1 cellular context compared by ENCODE assay signal in genomic region chr1:116686723-116687368, GRCh38.
TF ChIP-seq lines count a peak whose summit lies in the region.

No MANE protein-coding gene starts in this region.

TF ChIP-seq in K562, 482 proteins besides CTCF, POLR2A, EP300 and RAD21 (continued from another document and continues in another):
- TF ChIP-seq, protein P1, sequence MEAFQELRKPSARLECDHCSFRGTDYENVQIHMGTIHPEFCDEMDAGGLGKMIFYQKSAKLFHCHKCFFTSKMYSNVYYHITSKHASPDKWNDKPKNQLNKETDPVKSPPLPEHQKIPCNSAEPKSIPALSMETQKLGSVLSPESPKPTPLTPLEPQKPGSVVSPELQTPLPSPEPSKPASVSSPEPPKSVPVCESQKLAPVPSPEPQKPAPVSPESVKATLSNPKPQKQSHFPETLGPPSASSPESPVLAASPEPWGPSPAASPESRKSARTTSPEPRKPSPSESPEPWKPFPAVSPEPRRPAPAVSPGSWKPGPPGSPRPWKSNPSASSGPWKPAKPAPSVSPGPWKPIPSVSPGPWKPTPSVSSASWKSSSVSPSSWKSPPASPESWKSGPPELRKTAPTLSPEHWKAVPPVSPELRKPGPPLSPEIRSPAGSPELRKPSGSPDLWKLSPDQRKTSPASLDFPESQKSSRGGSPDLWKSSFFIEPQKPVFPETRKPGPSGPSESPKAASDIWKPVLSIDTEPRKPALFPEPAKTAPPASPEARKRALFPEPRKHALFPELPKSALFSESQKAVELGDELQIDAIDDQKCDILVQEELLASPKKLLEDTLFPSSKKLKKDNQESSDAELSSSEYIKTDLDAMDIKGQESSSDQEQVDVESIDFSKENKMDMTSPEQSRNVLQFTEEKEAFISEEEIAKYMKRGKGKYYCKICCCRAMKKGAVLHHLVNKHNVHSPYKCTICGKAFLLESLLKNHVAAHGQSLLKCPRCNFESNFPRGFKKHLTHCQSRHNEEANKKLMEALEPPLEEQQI (IDR thresholded peaks at IDR 0.05) = no peak
- TF ChIP-seq POLR2AphosphoS2 (IDR thresholded peaks at IDR 0.05; ENCODE audit: low read length) (no peak), FOXO4 (CRISPR knock-in tag; IDR thresholded peaks at IDR 0.05) (0 out of 2 replicates have a peak, but pooled peaks have one; percentile 53), RBM22 (IDR thresholded peaks at IDR 0.05; ENCODE audit: low read depth, low read length, poor library complexity, severe bottlenecking) (no peak), PHB (CRISPR knock-in tag; IDR thresholded peaks at IDR 0.05) (no peak), EGR1 (conservative IDR thresholded peaks at IDR 0.05) (no peak), PYGO2 (tag; IDR thresholded peaks at IDR 0.05) (0 out of 2 replicates have a peak, but pooled peaks have one; percentile 4), ZNF77 (CRISPR knock-in tag; IDR thresholded peaks at IDR 0.05) (no peak), SRSF7 (optimal IDR thresholded peaks at IDR 0.05; ENCODE audit: low read depth, low read length) (no peak), KAT8 (IDR thresholded peaks at IDR 0.05; ENCODE audit: low read depth) (no peak), ZNF444 (CRISPR knock-in tag; IDR thresholded peaks at IDR 0.05) (no peak; the same call in 1 of the 2 replicates), NONO (IDR thresholded peaks at IDR 0.05; ENCODE audit: low read depth in 2 of 2, low read length in 1 of 2) (no peak), ZNF395 (CRISPR knock-in tag; IDR thresholded peaks at IDR 0.05) (peak; percentile 89), SRF (CRISPR knock-in tag; IDR thresholded peaks at IDR 0.05) (no peak), MAZ (CRISPR knock-in tag; conservative IDR thresholded peaks at IDR 0.05 in 1 of 2, IDR thresholded peaks at IDR 0.05 in 1 of 2) (no peak; a peak in 1 of 4 replicates), HNRNPLL (IDR thresholded peaks at IDR 0.05; ENCODE audit: low read depth, low read length, poor library complexity, severe bottlenecking) (no peak), GATA2 (CRISPR knock-in tag; IDR thresholded peaks at IDR 0.05) (no peak), FOXP1 (CRISPR knock-in tag; IDR thresholded peaks at IDR 0.05) (no peak), ESRRB (CRISPR knock-in tag; IDR thresholded peaks at IDR 0.05; ENCODE audit: borderline replicate concordance) (no peak), POLR3A (IDR thresholded peaks at IDR 0.05; ENCODE audit: borderline replicate concordance, extremely low read depth, insufficient read depth, insufficient read length) (no peak), SMAD1 (IDR thresholded peaks at IDR 0.05; ENCODE audit: low read depth, low read length, partially characterized antibody) (no peak), GABPA (tag; conservative IDR thresholded peaks at IDR 0.05; ENCODE audit: low read depth) (no peak), RBBP5 (IDR thresholded peaks at IDR 0.05; ENCODE audit: borderline replicate concordance, insufficient read depth, low read length, poor library complexity, severe bottlenecking) (no peak), NFYB (IDR thresholded peaks at IDR 0.05; ENCODE audit: extremely low read depth, insufficient read length) (no peak), ZNF140 (CRISPR knock-in tag; IDR thresholded peaks at IDR 0.05) (no peak), BRD4 (IDR thresholded peaks at IDR 0.05) (no peak), NCOR1 (IDR thresholded peaks at IDR 0.05) (no peak), ZEB2 (IDR thresholded peaks at IDR 0.05) (no peak), U2AF1 (optimal IDR thresholded peaks at IDR 0.05; ENCODE audit: low read depth, low read length) (no peak), ZNF695 (CRISPR knock-in tag; IDR thresholded peaks at IDR 0.05) (no peak)
- TF ChIP-seq, protein P2, sequence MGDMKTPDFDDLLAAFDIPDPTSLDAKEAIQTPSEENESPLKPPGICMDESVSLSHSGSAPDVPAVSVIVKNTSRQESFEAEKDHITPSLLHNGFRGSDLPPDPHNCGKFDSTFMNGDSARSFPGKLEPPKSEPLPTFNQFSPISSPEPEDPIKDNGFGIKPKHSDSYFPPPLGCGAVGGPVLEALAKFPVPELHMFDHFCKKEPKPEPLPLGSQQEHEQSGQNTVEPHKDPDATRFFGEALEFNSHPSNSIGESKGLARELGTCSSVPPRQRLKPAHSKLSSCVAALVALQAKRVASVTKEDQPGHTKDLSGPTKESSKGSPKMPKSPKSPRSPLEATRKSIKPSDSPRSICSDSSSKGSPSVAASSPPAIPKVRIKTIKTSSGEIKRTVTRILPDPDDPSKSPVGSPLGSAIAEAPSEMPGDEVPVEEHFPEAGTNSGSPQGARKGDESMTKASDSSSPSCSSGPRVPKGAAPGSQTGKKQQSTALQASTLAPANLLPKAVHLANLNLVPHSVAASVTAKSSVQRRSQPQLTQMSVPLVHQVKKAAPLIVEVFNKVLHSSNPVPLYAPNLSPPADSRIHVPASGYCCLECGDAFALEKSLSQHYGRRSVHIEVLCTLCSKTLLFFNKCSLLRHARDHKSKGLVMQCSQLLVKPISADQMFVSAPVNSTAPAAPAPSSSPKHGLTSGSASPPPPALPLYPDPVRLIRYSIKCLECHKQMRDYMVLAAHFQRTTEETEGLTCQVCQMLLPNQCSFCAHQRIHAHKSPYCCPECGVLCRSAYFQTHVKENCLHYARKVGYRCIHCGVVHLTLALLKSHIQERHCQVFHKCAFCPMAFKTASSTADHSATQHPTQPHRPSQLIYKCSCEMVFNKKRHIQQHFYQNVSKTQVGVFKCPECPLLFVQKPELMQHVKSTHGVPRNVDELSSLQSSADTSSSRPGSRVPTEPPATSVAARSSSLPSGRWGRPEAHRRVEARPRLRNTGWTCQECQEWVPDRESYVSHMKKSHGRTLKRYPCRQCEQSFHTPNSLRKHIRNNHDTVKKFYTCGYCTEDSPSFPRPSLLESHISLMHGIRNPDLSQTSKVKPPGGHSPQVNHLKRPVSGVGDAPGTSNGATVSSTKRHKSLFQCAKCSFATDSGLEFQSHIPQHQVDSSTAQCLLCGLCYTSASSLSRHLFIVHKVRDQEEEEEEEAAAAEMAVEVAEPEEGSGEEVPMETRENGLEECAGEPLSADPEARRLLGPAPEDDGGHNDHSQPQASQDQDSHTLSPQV (IDR thresholded peaks at IDR 0.05) = peak; percentile 90
- TF ChIP-seq, protein P3, sequence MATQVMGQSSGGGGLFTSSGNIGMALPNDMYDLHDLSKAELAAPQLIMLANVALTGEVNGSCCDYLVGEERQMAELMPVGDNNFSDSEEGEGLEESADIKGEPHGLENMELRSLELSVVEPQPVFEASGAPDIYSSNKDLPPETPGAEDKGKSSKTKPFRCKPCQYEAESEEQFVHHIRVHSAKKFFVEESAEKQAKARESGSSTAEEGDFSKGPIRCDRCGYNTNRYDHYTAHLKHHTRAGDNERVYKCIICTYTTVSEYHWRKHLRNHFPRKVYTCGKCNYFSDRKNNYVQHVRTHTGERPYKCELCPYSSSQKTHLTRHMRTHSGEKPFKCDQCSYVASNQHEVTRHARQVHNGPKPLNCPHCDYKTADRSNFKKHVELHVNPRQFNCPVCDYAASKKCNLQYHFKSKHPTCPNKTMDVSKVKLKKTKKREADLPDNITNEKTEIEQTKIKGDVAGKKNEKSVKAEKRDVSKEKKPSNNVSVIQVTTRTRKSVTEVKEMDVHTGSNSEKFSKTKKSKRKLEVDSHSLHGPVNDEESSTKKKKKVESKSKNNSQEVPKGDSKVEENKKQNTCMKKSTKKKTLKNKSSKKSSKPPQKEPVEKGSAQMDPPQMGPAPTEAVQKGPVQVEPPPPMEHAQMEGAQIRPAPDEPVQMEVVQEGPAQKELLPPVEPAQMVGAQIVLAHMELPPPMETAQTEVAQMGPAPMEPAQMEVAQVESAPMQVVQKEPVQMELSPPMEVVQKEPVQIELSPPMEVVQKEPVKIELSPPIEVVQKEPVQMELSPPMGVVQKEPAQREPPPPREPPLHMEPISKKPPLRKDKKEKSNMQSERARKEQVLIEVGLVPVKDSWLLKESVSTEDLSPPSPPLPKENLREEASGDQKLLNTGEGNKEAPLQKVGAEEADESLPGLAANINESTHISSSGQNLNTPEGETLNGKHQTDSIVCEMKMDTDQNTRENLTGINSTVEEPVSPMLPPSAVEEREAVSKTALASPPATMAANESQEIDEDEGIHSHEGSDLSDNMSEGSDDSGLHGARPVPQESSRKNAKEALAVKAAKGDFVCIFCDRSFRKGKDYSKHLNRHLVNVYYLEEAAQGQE (CRISPR knock-in tag; IDR thresholded peaks at IDR 0.05; ENCODE audit: low read depth) = no peak
- TF ChIP-seq, protein P4, sequence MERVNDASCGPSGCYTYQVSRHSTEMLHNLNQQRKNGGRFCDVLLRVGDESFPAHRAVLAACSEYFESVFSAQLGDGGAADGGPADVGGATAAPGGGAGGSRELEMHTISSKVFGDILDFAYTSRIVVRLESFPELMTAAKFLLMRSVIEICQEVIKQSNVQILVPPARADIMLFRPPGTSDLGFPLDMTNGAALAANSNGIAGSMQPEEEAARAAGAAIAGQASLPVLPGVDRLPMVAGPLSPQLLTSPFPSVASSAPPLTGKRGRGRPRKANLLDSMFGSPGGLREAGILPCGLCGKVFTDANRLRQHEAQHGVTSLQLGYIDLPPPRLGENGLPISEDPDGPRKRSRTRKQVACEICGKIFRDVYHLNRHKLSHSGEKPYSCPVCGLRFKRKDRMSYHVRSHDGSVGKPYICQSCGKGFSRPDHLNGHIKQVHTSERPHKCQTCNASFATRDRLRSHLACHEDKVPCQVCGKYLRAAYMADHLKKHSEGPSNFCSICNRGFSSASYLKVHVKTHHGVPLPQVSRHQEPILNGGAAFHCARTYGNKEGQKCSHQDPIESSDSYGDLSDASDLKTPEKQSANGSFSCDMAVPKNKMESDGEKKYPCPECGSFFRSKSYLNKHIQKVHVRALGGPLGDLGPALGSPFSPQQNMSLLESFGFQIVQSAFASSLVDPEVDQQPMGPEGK (CRISPR knock-in tag; IDR thresholded peaks at IDR 0.05; ENCODE audit: borderline replicate concordance) = no peak
- TF ChIP-seq, protein P5, sequence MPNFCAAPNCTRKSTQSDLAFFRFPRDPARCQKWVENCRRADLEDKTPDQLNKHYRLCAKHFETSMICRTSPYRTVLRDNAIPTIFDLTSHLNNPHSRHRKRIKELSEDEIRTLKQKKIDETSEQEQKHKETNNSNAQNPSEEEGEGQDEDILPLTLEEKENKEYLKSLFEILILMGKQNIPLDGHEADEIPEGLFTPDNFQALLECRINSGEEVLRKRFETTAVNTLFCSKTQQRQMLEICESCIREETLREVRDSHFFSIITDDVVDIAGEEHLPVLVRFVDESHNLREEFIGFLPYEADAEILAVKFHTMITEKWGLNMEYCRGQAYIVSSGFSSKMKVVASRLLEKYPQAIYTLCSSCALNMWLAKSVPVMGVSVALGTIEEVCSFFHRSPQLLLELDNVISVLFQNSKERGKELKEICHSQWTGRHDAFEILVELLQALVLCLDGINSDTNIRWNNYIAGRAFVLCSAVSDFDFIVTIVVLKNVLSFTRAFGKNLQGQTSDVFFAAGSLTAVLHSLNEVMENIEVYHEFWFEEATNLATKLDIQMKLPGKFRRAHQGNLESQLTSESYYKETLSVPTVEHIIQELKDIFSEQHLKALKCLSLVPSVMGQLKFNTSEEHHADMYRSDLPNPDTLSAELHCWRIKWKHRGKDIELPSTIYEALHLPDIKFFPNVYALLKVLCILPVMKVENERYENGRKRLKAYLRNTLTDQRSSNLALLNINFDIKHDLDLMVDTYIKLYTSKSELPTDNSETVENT (CRISPR knock-in tag; IDR thresholded peaks at IDR 0.05) = peak; percentile 51; the same call in 1 of the 2 replicates
- TF ChIP-seq, protein P6, sequence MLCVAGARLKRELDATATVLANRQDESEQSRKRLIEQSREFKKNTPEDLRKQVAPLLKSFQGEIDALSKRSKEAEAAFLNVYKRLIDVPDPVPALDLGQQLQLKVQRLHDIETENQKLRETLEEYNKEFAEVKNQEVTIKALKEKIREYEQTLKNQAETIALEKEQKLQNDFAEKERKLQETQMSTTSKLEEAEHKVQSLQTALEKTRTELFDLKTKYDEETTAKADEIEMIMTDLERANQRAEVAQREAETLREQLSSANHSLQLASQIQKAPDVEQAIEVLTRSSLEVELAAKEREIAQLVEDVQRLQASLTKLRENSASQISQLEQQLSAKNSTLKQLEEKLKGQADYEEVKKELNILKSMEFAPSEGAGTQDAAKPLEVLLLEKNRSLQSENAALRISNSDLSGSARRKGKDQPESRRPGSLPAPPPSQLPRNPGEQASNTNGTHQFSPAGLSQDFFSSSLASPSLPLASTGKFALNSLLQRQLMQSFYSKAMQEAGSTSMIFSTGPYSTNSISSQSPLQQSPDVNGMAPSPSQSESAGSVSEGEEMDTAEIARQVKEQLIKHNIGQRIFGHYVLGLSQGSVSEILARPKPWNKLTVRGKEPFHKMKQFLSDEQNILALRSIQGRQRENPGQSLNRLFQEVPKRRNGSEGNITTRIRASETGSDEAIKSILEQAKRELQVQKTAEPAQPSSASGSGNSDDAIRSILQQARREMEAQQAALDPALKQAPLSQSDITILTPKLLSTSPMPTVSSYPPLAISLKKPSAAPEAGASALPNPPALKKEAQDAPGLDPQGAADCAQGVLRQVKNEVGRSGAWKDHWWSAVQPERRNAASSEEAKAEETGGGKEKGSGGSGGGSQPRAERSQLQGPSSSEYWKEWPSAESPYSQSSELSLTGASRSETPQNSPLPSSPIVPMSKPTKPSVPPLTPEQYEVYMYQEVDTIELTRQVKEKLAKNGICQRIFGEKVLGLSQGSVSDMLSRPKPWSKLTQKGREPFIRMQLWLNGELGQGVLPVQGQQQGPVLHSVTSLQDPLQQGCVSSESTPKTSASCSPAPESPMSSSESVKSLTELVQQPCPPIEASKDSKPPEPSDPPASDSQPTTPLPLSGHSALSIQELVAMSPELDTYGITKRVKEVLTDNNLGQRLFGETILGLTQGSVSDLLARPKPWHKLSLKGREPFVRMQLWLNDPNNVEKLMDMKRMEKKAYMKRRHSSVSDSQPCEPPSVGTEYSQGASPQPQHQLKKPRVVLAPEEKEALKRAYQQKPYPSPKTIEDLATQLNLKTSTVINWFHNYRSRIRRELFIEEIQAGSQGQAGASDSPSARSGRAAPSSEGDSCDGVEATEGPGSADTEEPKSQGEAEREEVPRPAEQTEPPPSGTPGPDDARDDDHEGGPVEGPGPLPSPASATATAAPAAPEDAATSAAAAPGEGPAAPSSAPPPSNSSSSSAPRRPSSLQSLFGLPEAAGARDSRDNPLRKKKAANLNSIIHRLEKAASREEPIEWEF (CRISPR knock-in tag; IDR thresholded peaks at IDR 0.05) = no peak
